Comparison of ENCODE assay signal across 1 cellular context in genomic region chr2:215833531-215834162, GRCh38.
TF ChIP-seq lines count a peak whose summit lies in the region.

No MANE protein-coding gene starts in this region.

TF ChIP-seq in HepG2, 621 proteins besides CTCF, POLR2A, EP300 and RAD21 (continued from another document and continues in another):
- TF ChIP-seq ZNF253 (CRISPR knock-in tag; IDR thresholded peaks at IDR 0.05; ENCODE audit: borderline replicate concordance) = no peak
- TF ChIP-seq ELF1 (CRISPR knock-in tag; IDR thresholded peaks at IDR 0.05) = peak; percentile 64
- no peak for TF ChIP-seq ELF4 (CRISPR knock-in tag; IDR thresholded peaks at IDR 0.05; ENCODE audit: borderline replicate concordance)
- peak; percentile 62; the same call in 1 of the 2 replicates for TF ChIP-seq ZNF652 (CRISPR knock-in tag; IDR thresholded peaks at IDR 0.05; ENCODE audit: borderline replicate concordance, low read depth)
- peak; percentile 48; the same call in 1 of the 2 replicates for TF ChIP-seq HOXA5 (CRISPR knock-in tag; IDR thresholded peaks at IDR 0.05)
- no peak for TF ChIP-seq SMC3 (IDR thresholded peaks at IDR 0.05; ENCODE audit: low read length)
- no peak for TF ChIP-seq ZNF704 (CRISPR knock-in tag; IDR thresholded peaks at IDR 0.05; ENCODE audit: borderline replicate concordance)
- no peak for TF ChIP-seq PHB2 (IDR thresholded peaks at IDR 0.05; ENCODE audit: partially characterized antibody)
- no peak for TF ChIP-seq PLSCR1 (CRISPR knock-in tag; IDR thresholded peaks at IDR 0.05; ENCODE audit: borderline replicate concordance)
- peak; percentile 91; the same call in 1 of the 2 replicates for TF ChIP-seq ZNF710 (CRISPR knock-in tag; IDR thresholded peaks at IDR 0.05; ENCODE audit: borderline replicate concordance)
- no peak for TF ChIP-seq CBX2 (IDR thresholded peaks at IDR 0.05; ENCODE audit: low read depth, low read length)
- no peak for TF ChIP-seq CBX2 (CRISPR knock-in tag; IDR thresholded peaks at IDR 0.05; ENCODE audit: low read depth)
- TF ChIP-seq, protein P1, sequence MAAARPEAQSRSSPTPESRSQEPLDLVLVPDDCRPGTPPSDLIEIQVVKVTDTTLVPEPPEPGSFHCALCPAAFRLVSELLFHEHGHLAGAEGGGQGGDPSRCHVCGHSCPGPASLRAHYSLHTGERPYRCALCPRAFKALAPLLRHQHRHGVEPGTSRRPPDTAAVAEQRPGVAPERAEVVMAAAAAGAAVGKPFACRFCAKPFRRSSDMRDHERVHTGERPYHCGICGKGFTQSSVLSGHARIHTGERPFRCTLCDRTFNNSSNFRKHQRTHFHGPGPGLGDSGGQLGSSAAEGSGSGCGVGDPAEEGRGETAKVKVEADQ (CRISPR knock-in tag; IDR thresholded peaks at IDR 0.05; ENCODE audit: borderline replicate concordance) = peak; percentile 83; the same call in 1 of the 2 replicates
- TF ChIP-seq, protein P2, sequence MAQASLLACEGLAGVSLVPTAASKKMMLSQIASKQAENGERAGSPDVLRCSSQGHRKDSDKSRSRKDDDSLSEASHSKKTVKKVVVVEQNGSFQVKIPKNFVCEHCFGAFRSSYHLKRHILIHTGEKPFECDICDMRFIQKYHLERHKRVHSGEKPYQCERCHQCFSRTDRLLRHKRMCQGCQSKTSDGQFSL (CRISPR knock-in tag; IDR thresholded peaks at IDR 0.05) = no peak
- TF ChIP-seq FOXC1 (CRISPR knock-in tag; IDR thresholded peaks at IDR 0.05; ENCODE audit: borderline replicate concordance) = no peak
- no peak for TF ChIP-seq ZNF318 (CRISPR knock-in tag; IDR thresholded peaks at IDR 0.05)
- TF ChIP-seq NFRKB (IDR thresholded peaks at IDR 0.05) = no peak
- no peak for TF ChIP-seq MXD1 (CRISPR knock-in tag; IDR thresholded peaks at IDR 0.05)
- TF ChIP-seq ZNF543 (CRISPR knock-in tag; IDR thresholded peaks at IDR 0.05) = peak; percentile 49; the same call in 1 of the 2 replicates
- TF ChIP-seq, protein P3, sequence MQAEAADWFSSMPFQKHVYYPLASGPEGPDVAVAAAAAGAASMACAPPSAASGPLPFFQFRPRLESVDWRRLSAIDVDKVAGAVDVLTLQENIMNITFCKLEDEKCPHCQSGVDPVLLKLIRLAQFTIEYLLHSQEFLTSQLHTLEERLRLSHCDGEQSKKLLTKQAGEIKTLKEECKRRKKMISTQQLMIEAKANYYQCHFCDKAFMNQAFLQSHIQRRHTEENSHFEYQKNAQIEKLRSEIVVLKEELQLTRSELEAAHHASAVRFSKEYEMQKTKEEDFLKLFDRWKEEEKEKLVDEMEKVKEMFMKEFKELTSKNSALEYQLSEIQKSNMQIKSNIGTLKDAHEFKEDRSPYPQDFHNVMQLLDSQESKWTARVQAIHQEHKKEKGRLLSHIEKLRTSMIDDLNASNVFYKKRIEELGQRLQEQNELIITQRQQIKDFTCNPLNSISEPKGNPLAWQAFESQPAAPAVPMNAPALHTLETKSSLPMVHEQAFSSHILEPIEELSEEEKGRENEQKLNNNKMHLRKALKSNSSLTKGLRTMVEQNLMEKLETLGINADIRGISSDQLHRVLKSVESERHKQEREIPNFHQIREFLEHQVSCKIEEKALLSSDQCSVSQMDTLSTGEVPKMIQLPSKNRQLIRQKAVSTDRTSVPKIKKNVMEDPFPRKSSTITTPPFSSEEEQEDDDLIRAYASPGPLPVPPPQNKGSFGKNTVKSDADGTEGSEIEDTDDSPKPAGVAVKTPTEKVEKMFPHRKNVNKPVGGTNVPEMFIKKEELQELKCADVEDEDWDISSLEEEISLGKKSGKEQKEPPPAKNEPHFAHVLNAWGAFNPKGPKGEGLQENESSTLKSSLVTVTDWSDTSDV (CRISPR knock-in tag; IDR thresholded peaks at IDR 0.05) = no peak
- TF ChIP-seq RXRA (CRISPR knock-in tag; IDR thresholded peaks at IDR 0.05) = peak; percentile 68; the same call in 1 of the 2 replicates
- no peak for TF ChIP-seq SP2 (CRISPR knock-in tag; IDR thresholded peaks at IDR 0.05)
- TF ChIP-seq THAP8 (CRISPR knock-in tag; IDR thresholded peaks at IDR 0.05; ENCODE audit: borderline replicate concordance) = no peak
- TF ChIP-seq NAIF1 (CRISPR knock-in tag; IDR thresholded peaks at IDR 0.05; ENCODE audit: borderline replicate concordance) = no peak
- no peak for TF ChIP-seq RFX1 (IDR thresholded peaks at IDR 0.05)
- no peak for TF ChIP-seq PLRG1 (conservative IDR thresholded peaks at IDR 0.05)
- no peak for TF ChIP-seq RORA (CRISPR knock-in tag; IDR thresholded peaks at IDR 0.05)
- no peak for TF ChIP-seq ZBTB39 (CRISPR knock-in tag; IDR thresholded peaks at IDR 0.05)
- TF ChIP-seq, protein P4, sequence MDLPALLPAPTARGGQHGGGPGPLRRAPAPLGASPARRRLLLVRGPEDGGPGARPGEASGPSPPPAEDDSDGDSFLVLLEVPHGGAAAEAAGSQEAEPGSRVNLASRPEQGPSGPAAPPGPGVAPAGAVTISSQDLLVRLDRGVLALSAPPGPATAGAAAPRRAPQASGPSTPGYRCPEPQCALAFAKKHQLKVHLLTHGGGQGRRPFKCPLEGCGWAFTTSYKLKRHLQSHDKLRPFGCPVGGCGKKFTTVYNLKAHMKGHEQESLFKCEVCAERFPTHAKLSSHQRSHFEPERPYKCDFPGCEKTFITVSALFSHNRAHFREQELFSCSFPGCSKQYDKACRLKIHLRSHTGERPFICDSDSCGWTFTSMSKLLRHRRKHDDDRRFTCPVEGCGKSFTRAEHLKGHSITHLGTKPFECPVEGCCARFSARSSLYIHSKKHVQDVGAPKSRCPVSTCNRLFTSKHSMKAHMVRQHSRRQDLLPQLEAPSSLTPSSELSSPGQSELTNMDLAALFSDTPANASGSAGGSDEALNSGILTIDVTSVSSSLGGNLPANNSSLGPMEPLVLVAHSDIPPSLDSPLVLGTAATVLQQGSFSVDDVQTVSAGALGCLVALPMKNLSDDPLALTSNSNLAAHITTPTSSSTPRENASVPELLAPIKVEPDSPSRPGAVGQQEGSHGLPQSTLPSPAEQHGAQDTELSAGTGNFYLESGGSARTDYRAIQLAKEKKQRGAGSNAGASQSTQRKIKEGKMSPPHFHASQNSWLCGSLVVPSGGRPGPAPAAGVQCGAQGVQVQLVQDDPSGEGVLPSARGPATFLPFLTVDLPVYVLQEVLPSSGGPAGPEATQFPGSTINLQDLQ (CRISPR knock-in tag; IDR thresholded peaks at IDR 0.05) = no peak
- TF ChIP-seq, protein P5, sequence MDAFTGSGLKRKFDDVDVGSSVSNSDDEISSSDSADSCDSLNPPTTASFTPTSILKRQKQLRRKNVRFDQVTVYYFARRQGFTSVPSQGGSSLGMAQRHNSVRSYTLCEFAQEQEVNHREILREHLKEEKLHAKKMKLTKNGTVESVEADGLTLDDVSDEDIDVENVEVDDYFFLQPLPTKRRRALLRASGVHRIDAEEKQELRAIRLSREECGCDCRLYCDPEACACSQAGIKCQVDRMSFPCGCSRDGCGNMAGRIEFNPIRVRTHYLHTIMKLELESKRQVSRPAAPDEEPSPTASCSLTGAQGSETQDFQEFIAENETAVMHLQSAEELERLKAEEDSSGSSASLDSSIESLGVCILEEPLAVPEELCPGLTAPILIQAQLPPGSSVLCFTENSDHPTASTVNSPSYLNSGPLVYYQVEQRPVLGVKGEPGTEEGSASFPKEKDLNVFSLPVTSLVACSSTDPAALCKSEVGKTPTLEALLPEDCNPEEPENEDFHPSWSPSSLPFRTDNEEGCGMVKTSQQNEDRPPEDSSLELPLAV (CRISPR knock-in tag; conservative IDR thresholded peaks at IDR 0.05; ENCODE audit: low read depth) = no peak
